In genomic region chr17:64975318-64976087, GRCh38 we compare ENCODE assay signal across 8 cellular contexts.
DNase-seq lines count a peak whose midpoint lies in the region; ATAC-seq and TF ChIP-seq lines count a peak whose summit lies in the region.

No MANE protein-coding gene starts in this region.

- no peaks in the 10 kb centered on the region for H3K27me3 ChIP-seq in mucosa of rectum (ENCODE audit: control insufficient read depth in 2 of 2, insufficient read depth in 2 of 2, low read length in 2 of 2)

- H3K4me1 ChIP-seq in mucosa of rectum (ENCODE audit: control insufficient read depth in 2 of 2, insufficient read depth in 2 of 2, low read length in 2 of 2), result peaks cover 5 to 12% of the 10 kb centered on the region in 2 donors

- no peaks in the 10 kb centered on the region for H3K9me3 ChIP-seq in mucosa of rectum (ENCODE audit: control insufficient read depth in 2 of 2, low read length in 2 of 2)

- TF ChIP-seq EP300 in Ishikawa (IDR thresholded peaks at IDR 0.05; ENCODE audit: borderline replicate concordance), result peak; percentile 18; the same call in 1 of the 2 replicates

- H3K36me3 ChIP-seq in mucosa of rectum (ENCODE audit: control insufficient read depth in 2 of 2, insufficient read depth in 2 of 2, low read length in 2 of 2), result peaks cover 3 to 6% of the 10 kb centered on the region in 2 donors

- no peak for TF ChIP-seq RAD21 in Ishikawa (IDR thresholded peaks at IDR 0.05; ENCODE audit: low read depth)

- H3K4me3 ChIP-seq in mucosa of rectum (ENCODE audit: low read length in 2 of 2), result peak overlapping the region; percentile 85 to 93

- peak; percentile 79 for ATAC-seq in GM21717 (IDR thresholded peaks at IDR 0.05; ENCODE audit: unreplicated experiment)

- H3K9ac ChIP-seq in mucosa of rectum (ENCODE audit: low read depth in 1 of 2, low read length in 2 of 2), result peak overlapping the region; percentile 95 to 100

- DNase-seq in DMS53 (lab: John Stamatoyannopoulos, UW), result peak; percentile 96
- DNase-seq in OCI-M1 (lab: John Stamatoyannopoulos, UW), result peak; percentile 97
- peak; percentile 98 for DNase-seq in activated T-cell treated with anti-CD3 and anti-CD28 coated beads for 48 hours (ENCODE audit: low read depth)
- DNase-seq in epithelial cell of prostate (ENCODE audit: low read depth, low spot score), result peak; percentile 60
- DNase-seq in stimulated activated CD8-positive, alpha-beta memory T cell treated with anti-CD3 and anti-CD28 coated beads, Interleukin-4, amount 100 ng/mL, for 4 hours (ENCODE audit: low read depth in 2 of 2, low spot score in 1 of 2), result peak; percentile 90 to 96

- peak overlapping the region; percentile 86 for H3K27ac ChIP-seq in epithelial cell of prostate
- H3K27ac ChIP-seq in mucosa of rectum (ENCODE audit: low read depth in 2 of 2, low read length in 2 of 2), result peak overlapping the region; percentile 97 to 99

TF ChIP-seq in Ishikawa, 13 proteins besides CTCF, POLR2A, EP300 and RAD21:
- TF ChIP-seq ZBTB7A (IDR thresholded peaks at IDR 0.05; ENCODE audit: low read depth) (peak; percentile 74; the same call in 1 of the 2 replicates), NFIC (IDR thresholded peaks at IDR 0.05) (no peak), TEAD4 (IDR thresholded peaks at IDR 0.05) (peak; percentile 26; the same call in 1 of the 2 replicates), TAF1 (IDR thresholded peaks at IDR 0.05; ENCODE audit: low read depth) (peak; percentile 95), EGR1 (IDR thresholded peaks at IDR 0.05) (peak; percentile 97), FOXM1 (IDR thresholded peaks at IDR 0.05; ENCODE audit: borderline replicate concordance, low read depth) (no peak), REST (IDR thresholded peaks at IDR 0.05; ENCODE audit: low read depth) (no peak), USF1 (IDR thresholded peaks at IDR 0.05) (peak; percentile 63; the same call in 1 of the 2 replicates), TCF12 (IDR thresholded peaks at IDR 0.05; ENCODE audit: low read depth) (peak; percentile 26; the same call in 1 of the 2 replicates), MAX (IDR thresholded peaks at IDR 0.05) (peak; percentile 82)

Comparison
In these comparisons a context has a peak if more than half of its experiments do, and no peak if none do; other contexts are left out.
1. Peak in every context shown above with its lines: DNase-seq, ATAC-seq, H3K4me3 ChIP-seq and H3K27ac ChIP-seq.